In genomic region chr1:195820925-195821324, GRCh38 we compare ENCODE assay signal across 30 cellular contexts.
DNase-seq lines count a peak whose midpoint lies in the region; ATAC-seq, FAIRE-seq and TF ChIP-seq lines count a peak whose summit lies in the region.
"Had no signal": no experiment of that assay in that cellular context is flagged by ENCODE, and none has a peak within 500 bp of the region (broad histone marks: within the 10 kb centered on the region; RNA-seq: fewer than 3 reads in every experiment).

No MANE protein-coding gene starts in this region.

- H3K27me3 ChIP-seq in K562 (ENCODE audit: control insufficient read depth in 2 of 2, insufficient read depth in 2 of 2, low read length in 2 of 2) (no peaks in the 10 kb centered on the region), hepatocyte (no peaks in the 10 kb centered on the region)
- H3K27me3 ChIP-seq: BE2C; BLaER1; BLaER1 treated with 17β-estradiol and CSF1 and Interleukin-3, amounts not matched to agents 10 nM and 100 nM had no signal

- no peak overlapping the region for H2AFZ ChIP-seq in K562 (ENCODE audit: low read depth, low read length)
- H2AFZ ChIP-seq in hepatocyte: no peak overlapping the region

- TF ChIP-seq POLR2A in K562 (conservative IDR thresholded peaks at IDR 0.05): no peak

- no peak overlapping the region for H3K27ac ChIP-seq in K562 (ENCODE audit: extremely low read depth, low read depth, low read length)
- no peak overlapping the region for H3K27ac ChIP-seq in hepatocyte
- H3K27ac ChIP-seq: 22Rv1; A549; BLaER1; BLaER1 treated with 17β-estradiol and CSF1 and Interleukin-3, amounts not matched to agents 10 nM and 100 nM; C4-2B had no signal

- H3K36me3 ChIP-seq in K562 (ENCODE audit: control insufficient read depth, insufficient read depth, low read length): no peaks in the 10 kb centered on the region
- no peaks in the 10 kb centered on the region for H3K36me3 ChIP-seq in hepatocyte (replicated peaks; ENCODE audit: insufficient read depth, low read depth)
- H3K36me3 ChIP-seq: BE2C; BLaER1; BLaER1 treated with 17β-estradiol and CSF1 and Interleukin-3, amounts not matched to agents 10 nM and 100 nM had no signal

- TF ChIP-seq RAD21 in K562 (CRISPR knock-in tag; conservative IDR thresholded peaks at IDR 0.05 in 1 of 2, IDR thresholded peaks at IDR 0.05 in 1 of 2): no peak

- intact Hi-C loops in K562 (cut with micrococcal nuclease): no loop called here

- H3K9me3 ChIP-seq in K562 (replicated peaks; ENCODE audit: control insufficient read depth, insufficient read depth, low read depth, low read length): 0 out of 2 replicates have a peak, but pooled peaks cover 3% of the 10 kb centered on the region
- no peaks in the 10 kb centered on the region for H3K9me3 ChIP-seq in hepatocyte (ENCODE audit: low read depth)
- H3K9me3 ChIP-seq: A549, BE2C, BLaER1, Caco-2 had no signal

- CTCF ChIA-PET in K562 (lab: Yijun Ruan, JAX; ENCODE audit: low intra/inter-chr PET ratio): no interaction called here

- H3K9me1 ChIP-seq in K562 (ENCODE audit: control insufficient read depth, insufficient read depth, low read length): no peaks in the 10 kb centered on the region

- no peaks in the 10 kb centered on the region for H3K79me2 ChIP-seq in K562 (ENCODE audit: control insufficient read depth, insufficient read depth, low read length)
- H3K79me2 ChIP-seq in hepatocyte: no peaks in the 10 kb centered on the region

- no peaks in the 10 kb centered on the region for H4K20me1 ChIP-seq in K562 (replicated peaks; ENCODE audit: control insufficient read depth, insufficient read depth, low read length)
- H4K20me1 ChIP-seq in hepatocyte (ENCODE audit: insufficient read depth, poor library complexity, severe bottlenecking): no peaks in the 10 kb centered on the region
- H4K20me1 ChIP-seq: BLaER1; BLaER1 treated with 17β-estradiol and CSF1 and Interleukin-3, amounts not matched to agents 10 nM and 100 nM had no signal

- TF ChIP-seq CTCF in D721Med (IDR thresholded peaks at IDR 0.05; ENCODE audit: insufficient read depth, missing control alignments) (no peak), K562 (IDR thresholded peaks at IDR 0.05 in 2 of 3, conservative IDR thresholded peaks at IDR 0.05 in 1 of 3; ENCODE audit: insufficient read depth in 2 of 3, low read depth in 1 of 3, low read length in 3 of 3) (no peak), hepatocyte (IDR thresholded peaks at IDR 0.05; ENCODE audit: poor library complexity) (no peak)

- H3K4me3 ChIP-seq in K562 (no peak overlapping the region), hepatocyte (no peak overlapping the region)
- H3K4me3 ChIP-seq: A549; BLaER1; BLaER1 treated with 17β-estradiol and CSF1 and Interleukin-3, amounts not matched to agents 10 nM and 100 nM had no signal

- TF ChIP-seq EP300 in K562 (IDR thresholded peaks at IDR 0.05; ENCODE audit: low read length): no peak

- in situ Hi-C loops in K562 (cut with MboI): no loop called here

- no peaks in the 10 kb centered on the region for H3K9me2 ChIP-seq in hepatocyte (replicated peaks; ENCODE audit: insufficient read depth)

- DNase-seq in D721Med (ENCODE audit: insufficient read length, low spot score): no peak
- no peak for DNase-seq in K562 (ENCODE audit: extremely low read depth in 1 of 4, low spot score in 3 of 4)
- no peak for DNase-seq in SHP77 treated with DMSO at 0.1 percent for 48 hours (lab: John Stamatoyannopoulos, UW)
- no peak for DNase-seq in hepatocyte (ENCODE audit: low spot score)
- DNase-seq: 8988T; ACHN; AML-193; BE2C; C1 segment of cervical spinal cord; Caco-2; Calu3; CD4-positive, alpha-beta memory T cell; CD4-positive, alpha-beta T cell; CD4-positive, CD25-positive, alpha-beta regulatory T cell; CD8-positive, alpha-beta memory T cell; CD8-positive, alpha-beta T cell; COR-L47; DMS 273 treated with DMSO at 0.1 percent for 48 hours; DMS153; DMS53; DMS79; DMS79 treated with DMSO at 0.1 percent for 48 hours; DND-41; EL had no signal

- no peak for ATAC-seq in K562
- ATAC-seq: A549; CD8-positive, alpha-beta T cell had no signal

- H3K4me1 ChIP-seq in K562 (replicated peaks in 1 of 2; ENCODE audit: control insufficient read depth in 2 of 2, insufficient read depth in 2 of 2, low read length in 2 of 2) (no peaks in the 10 kb centered on the region), hepatocyte (ENCODE audit: insufficient read depth) (no peaks in the 10 kb centered on the region)
- H3K4me1 ChIP-seq: A549; BE2C; BLaER1; BLaER1 treated with 17β-estradiol and CSF1 and Interleukin-3, amounts not matched to agents 10 nM and 100 nM; Caco-2 had no signal

- WGBS in K562 (ENCODE audit: insufficient coverage, low coverage, missing lambda C conversion rate): 35% methylated on average over 3 of the region's 3 CpGs
- WGBS in hepatocyte (ENCODE audit: low lambda C conversion rate, missing lambda C conversion rate): 89% methylated on average over 3 of the region's 3 CpGs

- FAIRE-seq in D721Med (lab: Jason Lieb, UNC): peak; percentile 77
- FAIRE-seq in K562 (lab: Jason Lieb, UNC): no peak
- FAIRE-seq: A204.1, A549 had no signal

- BruUV-seq in K562 (replicated peaks; lab: Mats Ljungman, UMichigan): no TSS peak

- POLR2A ChIA-PET in K562 (lab: Yijun Ruan, JAX): no interaction called here

- H3K4me2 ChIP-seq in K562 (ENCODE audit: insufficient read depth, low read length) (no peak overlapping the region), hepatocyte (no peak overlapping the region)
- H3K4me2 ChIP-seq: A549; BLaER1; BLaER1 treated with 17β-estradiol and CSF1 and Interleukin-3, amounts not matched to agents 10 nM and 100 nM had no signal

- H3K9ac ChIP-seq in K562 (ENCODE audit: insufficient read depth in 1 of 2, low read depth in 2 of 2, low read length in 2 of 2): no peak overlapping the region
- H3K9ac ChIP-seq: BLaER1; BLaER1 treated with 17β-estradiol and CSF1 and Interleukin-3, amounts not matched to agents 10 nM and 100 nM had no signal

TF ChIP-seq in K562, 482 proteins besides CTCF, POLR2A, EP300 and RAD21:
- TF ChIP-seq NELFE (IDR thresholded peaks at IDR 0.05; ENCODE audit: insufficient read depth, insufficient read length) (no peak), ZNF778 (CRISPR knock-in tag; IDR thresholded peaks at IDR 0.05) (no peak), SRSF9 (IDR thresholded peaks at IDR 0.05; ENCODE audit: borderline replicate concordance, low read depth, low read length) (no peak), CBFB (CRISPR knock-in tag; IDR thresholded peaks at IDR 0.05) (no peak), ZKSCAN8 (CRISPR knock-in tag; IDR thresholded peaks at IDR 0.05) (no peak), ZNF146 (CRISPR knock-in tag; IDR thresholded peaks at IDR 0.05; ENCODE audit: unreplicated experiment) (peak; percentile 60), RBM25 (IDR thresholded peaks at IDR 0.05; ENCODE audit: low read depth, low read length, severe bottlenecking) (peak; percentile 52)
- TF ChIP-seq, protein P1, sequence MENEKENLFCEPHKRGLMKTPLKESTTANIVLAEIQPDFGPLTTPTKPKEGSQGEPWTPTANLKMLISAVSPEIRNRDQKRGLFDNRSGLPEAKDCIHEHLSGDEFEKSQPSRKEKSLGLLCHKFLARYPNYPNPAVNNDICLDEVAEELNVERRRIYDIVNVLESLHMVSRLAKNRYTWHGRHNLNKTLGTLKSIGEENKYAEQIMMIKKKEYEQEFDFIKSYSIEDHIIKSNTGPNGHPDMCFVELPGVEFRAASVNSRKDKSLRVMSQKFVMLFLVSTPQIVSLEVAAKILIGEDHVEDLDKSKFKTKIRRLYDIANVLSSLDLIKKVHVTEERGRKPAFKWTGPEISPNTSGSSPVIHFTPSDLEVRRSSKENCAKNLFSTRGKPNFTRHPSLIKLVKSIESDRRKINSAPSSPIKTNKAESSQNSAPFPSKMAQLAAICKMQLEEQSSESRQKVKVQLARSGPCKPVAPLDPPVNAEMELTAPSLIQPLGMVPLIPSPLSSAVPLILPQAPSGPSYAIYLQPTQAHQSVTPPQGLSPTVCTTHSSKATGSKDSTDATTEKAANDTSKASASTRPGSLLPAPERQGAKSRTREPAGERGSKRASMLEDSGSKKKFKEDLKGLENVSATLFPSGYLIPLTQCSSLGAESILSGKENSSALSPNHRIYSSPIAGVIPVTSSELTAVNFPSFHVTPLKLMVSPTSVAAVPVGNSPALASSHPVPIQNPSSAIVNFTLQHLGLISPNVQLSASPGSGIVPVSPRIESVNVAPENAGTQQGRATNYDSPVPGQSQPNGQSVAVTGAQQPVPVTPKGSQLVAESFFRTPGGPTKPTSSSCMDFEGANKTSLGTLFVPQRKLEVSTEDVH (IDR thresholded peaks at IDR 0.05; ENCODE audit: low read depth, partially characterized antibody): no peak
- TF ChIP-seq, protein P2, sequence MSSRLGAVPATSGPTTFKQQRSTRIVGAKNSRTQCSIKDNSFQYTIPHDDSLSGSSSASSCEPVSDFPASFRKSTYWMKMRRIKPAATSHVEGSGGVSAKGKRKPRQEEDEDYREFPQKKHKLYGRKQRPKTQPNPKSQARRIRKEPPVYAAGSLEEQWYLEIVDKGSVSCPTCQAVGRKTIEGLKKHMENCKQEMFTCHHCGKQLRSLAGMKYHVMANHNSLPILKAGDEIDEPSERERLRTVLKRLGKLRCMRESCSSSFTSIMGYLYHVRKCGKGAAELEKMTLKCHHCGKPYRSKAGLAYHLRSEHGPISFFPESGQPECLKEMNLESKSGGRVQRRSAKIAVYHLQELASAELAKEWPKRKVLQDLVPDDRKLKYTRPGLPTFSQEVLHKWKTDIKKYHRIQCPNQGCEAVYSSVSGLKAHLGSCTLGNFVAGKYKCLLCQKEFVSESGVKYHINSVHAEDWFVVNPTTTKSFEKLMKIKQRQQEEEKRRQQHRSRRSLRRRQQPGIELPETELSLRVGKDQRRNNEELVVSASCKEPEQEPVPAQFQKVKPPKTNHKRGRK (tag; IDR thresholded peaks at IDR 0.05): no peak
